ENCODE assay signal across 8 cellular contexts in genomic region chr16:11783319-11784047, GRCh38. TPM values are rescaled to one million over a fixed set of nuclear protein-coding genes. Genes with fewer than 3 reads are reported as not detected.
DNase-seq lines count a peak whose midpoint lies in the region; ATAC-seq and TF ChIP-seq lines count a peak whose summit lies in the region.

No MANE protein-coding gene starts in this region.

- no peaks in the 10 kb centered on the region for H3K9me3 ChIP-seq in left ventricle myocardium inferior (replicated peaks)

- H3K27ac ChIP-seq in left ventricle myocardium inferior (replicated peaks): peak overlapping the region; percentile 92

- no peak for TF ChIP-seq CTCF in left ventricle myocardium inferior (IDR thresholded peaks at IDR 0.05; ENCODE audit: borderline replicate concordance)

- peak overlapping the region; percentile 74 for H3K4me3 Mint-ChIP-seq in stimulated activated effector memory CD8-positive, alpha-beta T cell treated with anti-CD3 and anti-CD28 coated beads, Interleukin-12 subunit alpha, Interleukin-12 subunit beta, amount 100 ng/mL, for 72 hours

- H3K27ac Mint-ChIP-seq in stimulated activated effector memory CD8-positive, alpha-beta T cell treated with anti-CD3 and anti-CD28 coated beads, Interleukin-12 subunit alpha, Interleukin-12 subunit beta, amount 100 ng/mL, for 72 hours: peak overlapping the region; percentile 98

- H3K4me1 ChIP-seq in left ventricle myocardium inferior: peaks cover 57% of the 10 kb centered on the region

- H3K27me3 ChIP-seq in left ventricle myocardium inferior (ENCODE audit: low read depth): no peaks in the 10 kb centered on the region

- peaks cover 69% of the 10 kb centered on the region for H3K36me3 Mint-ChIP-seq in stimulated activated effector memory CD8-positive, alpha-beta T cell treated with anti-CD3 and anti-CD28 coated beads, Interleukin-12 subunit alpha, Interleukin-12 subunit beta, amount 100 ng/mL, for 72 hours

- intact Hi-C loops in left ventricle myocardium inferior (cut with micrococcal nuclease): no loop called here

- H3K4me1 Mint-ChIP-seq in stimulated activated effector memory CD8-positive, alpha-beta T cell treated with anti-CD3 and anti-CD28 coated beads, Interleukin-12 subunit alpha, Interleukin-12 subunit beta, amount 100 ng/mL, for 72 hours: peaks cover 53% of the 10 kb centered on the region

- ATAC-seq in GM21526 (IDR thresholded peaks at IDR 0.05; ENCODE audit: low FRiP score, unreplicated experiment): peak; percentile 53
- ATAC-seq in stimulated activated effector memory CD8-positive, alpha-beta T cell treated with anti-CD3 and anti-CD28 coated beads, Interleukin-12 subunit alpha, Interleukin-12 subunit beta, amount 100 ng/mL, for 72 hours: peak; percentile 91

- peak overlapping the region; percentile 48 for H3K4me3 ChIP-seq in left ventricle myocardium inferior

- peak; percentile 54 for DNase-seq in EL
- peak; percentile 84 for DNase-seq in NAMALWA (ENCODE audit: low spot score)
- DNase-seq in activated naive CD4-positive, alpha-beta T cell treated with anti-CD3 and anti-CD28 coated beads, Interleukin-2, amount 50 U/mL, for 16 hours: peak; percentile 51
- DNase-seq in left ventricle myocardium inferior: no peak
- DNase-seq in stimulated activated effector memory CD8-positive, alpha-beta T cell treated with anti-CD3 and anti-CD28 coated beads, Interleukin-12 subunit alpha, Interleukin-12 subunit beta, amount 100 ng/mL, for 72 hours (ENCODE audit: low spot score in 2 of 2): peak; percentile 32 to 72
- no peak for DNase-seq in NCI-H1417 (lab: John Stamatoyannopoulos, UW)
- no peak for DNase-seq in mesenteric fat pad (ENCODE audit: low spot score)

- peaks cover 17% of the 10 kb centered on the region for H3K36me3 ChIP-seq in left ventricle myocardium inferior

- H3K9me3 Mint-ChIP-seq in stimulated activated effector memory CD8-positive, alpha-beta T cell treated with anti-CD3 and anti-CD28 coated beads, Interleukin-12 subunit alpha, Interleukin-12 subunit beta, amount 100 ng/mL, for 72 hours: no peaks in the 10 kb centered on the region

RNA-seq across cellular contexts. Expression of gene ZC3H7A, which starts 13.6 kb away (rescaled TPM):
- 25.6 TPM for total RNA-seq in left ventricle myocardium inferior
- 57.1 TPM for total RNA-seq in mesenteric fat pad

RNA-seq across cellular contexts. Expression of gene TXNDC11, which starts 40.8 kb away (rescaled TPM):
- total RNA-seq in left ventricle myocardium inferior: 23.9 TPM
- 51.9 TPM for total RNA-seq in mesenteric fat pad

Comparison
In these comparisons a context has a peak if more than half of its experiments do, and no peak if none do; other contexts are left out.
1. DNase-seq: peak in EL (single experiment), NAMALWA (single experiment), activated naive CD4-positive, alpha-beta T cell treated with anti-CD3 and anti-CD28 coated beads, Interleukin-2, amount 50 U/mL, for 16 hours (single experiment) and stimulated activated effector memory CD8-positive, alpha-beta T cell treated with anti-CD3 and anti-CD28 coated beads, Interleukin-12 subunit alpha, Interleukin-12 subunit beta, amount 100 ng/mL, for 72 hours (2 of 2); none in left ventricle myocardium inferior (single experiment), NCI-H1417 (0 of 3) and mesenteric fat pad (single experiment).